8 cellular contexts compared by ENCODE assay signal in genomic region chrX:16882702-16883486, GRCh38. TPM values are rescaled to one million over a fixed set of nuclear protein-coding genes. Genes with fewer than 3 reads are reported as not detected.
DNase-seq lines count a peak whose midpoint lies in the region; ATAC-seq, FAIRE-seq and TF ChIP-seq lines count a peak whose summit lies in the region.

No MANE protein-coding gene starts in this region.

- H3K27ac Mint-ChIP-seq in mesothelial cell of epicardium = peak overlapping the region; percentile 87

- peak overlapping the region; percentile 78 for H3K4me3 Mint-ChIP-seq in mesothelial cell of epicardium

- ATAC-seq in GM19438 (IDR thresholded peaks at IDR 0.05; ENCODE audit: low read depth, unreplicated experiment) = peak; percentile 59

- DNase-seq in C1 segment of cervical spinal cord (lab: John Stamatoyannopoulos, UW) = peak in 11 of 14 donors; percentile 4 to 43 (median 38)
- peak; percentile 78 for DNase-seq in HTR-8/SVneo (ENCODE audit: insufficient read length, low spot score)
- peak; percentile 48 for DNase-seq in NOMO-1 treated with dmso at 0.1 percent for 144 hours (lab: John Stamatoyannopoulos, UW; ENCODE audit: unreplicated experiment)
- DNase-seq in activated CD8-positive, alpha-beta memory T cell treated with anti-CD3 and anti-CD28 coated beads, Interleukin-2, amount 50 U/mL, for 48 hours = peak; percentile 71
- peak; percentile 48 to 81 for DNase-seq in mesothelial cell of epicardium (ENCODE audit: low spot score in 2 of 2, unreplicated experiment in 2 of 2)
- DNase-seq in stimulated activated CD8-positive, alpha-beta memory T cell treated with anti-CD3 and anti-CD28 coated beads, Interleukin-4, amount 100 ng/mL, for 24 hours (ENCODE audit: low read depth) = peak; percentile 59

- H3K36me3 Mint-ChIP-seq in mesothelial cell of epicardium = no peaks in the 10 kb centered on the region

- H3K27me3 Mint-ChIP-seq in mesothelial cell of epicardium (ENCODE audit: low read depth) = peaks cover 5% of the 10 kb centered on the region

- no peaks in the 10 kb centered on the region for H3K9me3 Mint-ChIP-seq in mesothelial cell of epicardium

- FAIRE-seq in HTR-8/SVneo (lab: Jason Lieb, UNC) (no peak), endometrium (lab: Jason Lieb, UNC) (peak; percentile 54)

- H3K4me1 Mint-ChIP-seq in mesothelial cell of epicardium = peaks cover 21% of the 10 kb centered on the region

- TF ChIP-seq CTCF in mesothelial cell of epicardium (IDR thresholded peaks at IDR 0.05; ENCODE audit: unreplicated experiment) = peak; percentile 65

RNA-seq across cellular contexts. Expression of gene RBBP7, which starts 12.7 kb away (rescaled TPM):
- 221 to 229 TPM (median 225 TPM) in 3 replicates for total RNA-seq in mesothelial cell of epicardium

Comparison
In these comparisons a context has a peak if more than half of its experiments do, and no peak if none do; other contexts are left out.
1. Peak in every context shown above with its lines: DNase-seq and ATAC-seq.